ENCODE assay signal across 24 cellular contexts in the genomic region with DNA sequence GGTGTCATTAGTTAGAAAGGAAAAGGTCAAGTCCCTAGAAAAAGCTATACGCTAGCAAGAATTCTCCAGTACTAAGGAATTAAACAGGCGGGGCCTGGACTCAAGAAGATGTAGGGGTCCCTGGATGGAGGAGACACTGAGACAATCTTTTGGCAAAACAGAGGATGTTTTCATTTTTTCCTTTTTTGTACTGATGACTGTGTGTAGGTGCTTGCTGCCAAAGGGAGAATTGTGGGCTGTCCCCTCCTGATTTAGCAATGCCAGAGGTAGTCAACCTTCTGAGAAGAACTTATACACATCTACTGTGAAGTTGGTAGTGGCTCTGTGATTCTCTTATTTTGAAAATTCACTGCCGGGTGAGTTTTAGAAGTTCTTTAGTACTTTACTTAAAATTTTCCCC.
DNase-seq lines count a peak whose midpoint lies in the region; ATAC-seq and TF ChIP-seq lines count a peak whose summit lies in the region.
"Had no signal": no experiment of that assay in that cellular context is flagged by ENCODE, and none has a peak within 500 bp of the region (broad histone marks: within the 10 kb centered on the region; RNA-seq: fewer than 3 reads in every experiment).

No MANE protein-coding gene starts in this region.

- H3K4me1 Mint-ChIP-seq in WTC11 (peaks cover 46% of the 10 kb centered on the region), nephron (peaks cover 43% of the 10 kb centered on the region)
- H3K4me1 Mint-ChIP-seq: central memory CD8-positive, alpha-beta T cell had no signal

- no peak overlapping the region for H3K9ac ChIP-seq in stomach smooth muscle (ENCODE audit: low read length in 2 of 2)
- H3K9ac ChIP-seq: BLaER1, KMS-11 had no signal

- WGBS in lower leg skin, 2 donors, result 81 to 87% methylated on average over 3 of the region's 3 CpGs

- TF ChIP-seq CTCF in WTC11 (IDR thresholded peaks at IDR 0.05) (no peak), nephron (IDR thresholded peaks at IDR 0.05; ENCODE audit: unreplicated experiment in 3 of 3) (no peak), lower leg skin (IDR thresholded peaks at IDR 0.05) (no peak)

- H3K4me1 ChIP-seq in stomach smooth muscle (ENCODE audit: control insufficient read depth, insufficient read depth, low read length), result peaks cover 11% of the 10 kb centered on the region
- H3K4me1 ChIP-seq: BLaER1 had no signal

- H3K4me3 Mint-ChIP-seq in WTC11 (no peak overlapping the region), nephron (no peak overlapping the region)
- H3K4me3 Mint-ChIP-seq: activated naive CD4-positive, alpha-beta T cell treated with anti-CD3 and anti-CD28 coated beads for 36 hours; activated T-cell treated with anti-CD3 and anti-CD28 coated beads, Interleukin-2, amount 50 U/mL, for 24 hours; central memory CD8-positive, alpha-beta T cell had no signal

- no peak for ATAC-seq in WTC11
- peak; percentile 28 for ATAC-seq in Right ventricle myocardium superior (ENCODE audit: poor library complexity)
- no peak for ATAC-seq in GM19397 (IDR thresholded peaks at IDR 0.05; ENCODE audit: unreplicated experiment)
- ATAC-seq in HG02610 (IDR thresholded peaks at IDR 0.05; ENCODE audit: unreplicated experiment), result no peak
- ATAC-seq: stimulated activated naive CD8-positive, alpha-beta T cell treated with anti-CD3 and anti-CD28 coated beads, Interleukin-15, Interleukin-2, amounts not matched to agents 100 U/mL and 50 U/mL, for 24 hours had no signal

- H3K4me3 ChIP-seq in stomach smooth muscle (ENCODE audit: low read length in 2 of 2), result no peak overlapping the region
- no peak overlapping the region for H3K4me3 ChIP-seq in lower leg skin (ENCODE audit: low read depth, poor library complexity, severe bottlenecking)
- H3K4me3 ChIP-seq: BLaER1 had no signal

- no peaks in the 10 kb centered on the region for H3K27me3 ChIP-seq in stomach smooth muscle (ENCODE audit: control insufficient read depth in 1 of 2, insufficient read depth in 2 of 2, low read length in 2 of 2)
- H3K27me3 ChIP-seq: BLaER1 had no signal

- CTCF ChIA-PET in WTC11 (lab: Charles Lee), result no interaction called here

- H3K36me3 ChIP-seq in stomach smooth muscle (ENCODE audit: control insufficient read depth in 2 of 2, insufficient read depth in 2 of 2, low read length in 2 of 2), result no peaks in the 10 kb centered on the region
- H3K36me3 ChIP-seq: BLaER1 had no signal

- intact Hi-C loops in Right ventricle myocardium superior (cut with DNase I), result no loop called here
- intact Hi-C loops in lower leg skin (cut with DNase I; ENCODE audit: low total_unique reads), result no loop called here

- H3K27me3 Mint-ChIP-seq in WTC11 (ENCODE audit: low read depth) (no peaks in the 10 kb centered on the region), nephron (ENCODE audit: low read depth) (no peaks in the 10 kb centered on the region)
- H3K27me3 Mint-ChIP-seq: activated T-cell treated with anti-CD3 and anti-CD28 coated beads, Interleukin-2, amount 50 U/mL, for 24 hours; central memory CD8-positive, alpha-beta T cell; progenitor cell of endocrine pancreas had no signal

- TF ChIP-seq POLR2A in lower leg skin (IDR thresholded peaks at IDR 0.05), result no peak

- DNase-seq in WTC11 (ENCODE audit: low spot score) (no peak), Right ventricle myocardium superior (no peak), NCI-H526 treated with DMSO at 0.1 percent for 48 hours (lab: John Stamatoyannopoulos, UW) (no peak), lower leg skin (ENCODE audit: low spot score in 2 of 2) (no peak)
- DNase-seq: ACHN; activated CD4-positive, CD25-positive, alpha-beta regulatory T cell treated with anti-CD3 and anti-CD28 coated beads, Interleukin-2, amount 50 U/mL, for 72 hours; activated naive CD4-positive, alpha-beta T cell treated with anti-CD3 and anti-CD28 coated beads for 36 hours; activated T-cell treated with anti-CD3 and anti-CD28 coated beads, Interleukin-2, amount 50 U/mL, for 24 hours; anterior cingulate cortex; COR-L47; DMS79; NCI-H1694 treated with DMSO at 0.1 percent for 48 hours; stimulated activated CD4-positive, alpha-beta T cell treated with anti-CD3 and anti-CD28 coated beads, Interleukin-4, amount 100 ng/mL, for 4 hours; stimulated activated naive CD8-positive, alpha-beta T cell treated with anti-CD3 and anti-CD28 coated beads, Interleukin-15, Interleukin-2, amounts not matched to agents 100 U/mL and 50 U/mL, for 24 hours; T1000 had no signal

- no peaks in the 10 kb centered on the region for H3K36me3 Mint-ChIP-seq in WTC11
- H3K36me3 Mint-ChIP-seq in nephron (ENCODE audit: low read depth), result no peaks in the 10 kb centered on the region

- no peaks in the 10 kb centered on the region for H3K9me3 ChIP-seq in stomach smooth muscle (ENCODE audit: control insufficient read depth in 2 of 2, low read length in 2 of 2)
- H3K9me3 ChIP-seq: BLaER1 had no signal

- POLR2A ChIA-PET in WTC11 (lab: Charles Lee), result no interaction called here

- peaks cover 10% of the 10 kb centered on the region for H3K9me3 Mint-ChIP-seq in WTC11
- peaks cover 7% of the 10 kb centered on the region for H3K9me3 Mint-ChIP-seq in nephron
- H3K9me3 Mint-ChIP-seq: activated T-cell treated with anti-CD3 and anti-CD28 coated beads, Interleukin-2, amount 50 U/mL, for 24 hours; central memory CD8-positive, alpha-beta T cell had no signal

- peak overlapping the region; percentile 18 for H3K27ac ChIP-seq in stomach smooth muscle (ENCODE audit: low read length)
- H3K27ac ChIP-seq: BLaER1, epithelial cell of prostate, KMS-11 had no signal

- no peak overlapping the region; the same call in 1 of the 2 replicates for H3K27ac Mint-ChIP-seq in WTC11
- H3K27ac Mint-ChIP-seq in nephron, result peak overlapping the region; percentile 88 to 90 (median 88)
- H3K27ac Mint-ChIP-seq: activated naive CD4-positive, alpha-beta T cell treated with anti-CD3 and anti-CD28 coated beads for 36 hours; activated T-cell treated with anti-CD3 and anti-CD28 coated beads, Interleukin-2, amount 50 U/mL, for 24 hours; progenitor cell of endocrine pancreas had no signal

TF ChIP-seq in WTC11, 78 proteins besides CTCF, POLR2A, EP300 and RAD21:
- 0 out of 2 replicates have a peak, but pooled peaks have one; percentile 1 for TF ChIP-seq NFE2L1 (CRISPR knock-in tag; IDR thresholded peaks at IDR 0.05)
- TF ChIP-seq, protein P1, sequence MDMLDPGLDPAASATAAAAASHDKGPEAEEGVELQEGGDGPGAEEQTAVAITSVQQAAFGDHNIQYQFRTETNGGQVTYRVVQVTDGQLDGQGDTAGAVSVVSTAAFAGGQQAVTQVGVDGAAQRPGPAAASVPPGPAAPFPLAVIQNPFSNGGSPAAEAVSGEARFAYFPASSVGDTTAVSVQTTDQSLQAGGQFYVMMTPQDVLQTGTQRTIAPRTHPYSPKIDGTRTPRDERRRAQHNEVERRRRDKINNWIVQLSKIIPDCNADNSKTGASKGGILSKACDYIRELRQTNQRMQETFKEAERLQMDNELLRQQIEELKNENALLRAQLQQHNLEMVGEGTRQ (CRISPR knock-in tag; IDR thresholded peaks at IDR 0.05), result no peak
